In the genomic region with DNA sequence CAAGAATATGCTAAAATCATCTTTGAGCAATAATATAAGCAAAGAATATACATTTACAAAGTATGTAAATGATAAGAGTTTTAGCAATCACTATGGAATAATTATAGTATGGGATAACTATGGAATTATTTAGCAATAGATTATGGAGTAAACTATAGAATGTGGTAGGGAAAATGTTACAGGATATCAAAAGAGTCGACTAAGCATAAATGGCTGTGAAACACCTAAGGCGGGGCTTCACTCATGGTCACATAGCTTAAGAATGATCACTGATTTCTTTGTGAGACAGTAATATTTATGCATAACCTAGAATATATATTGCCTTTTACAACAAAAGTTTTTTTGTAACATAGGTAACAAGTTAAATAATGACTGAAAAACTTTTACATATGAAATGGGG, we compare ENCODE assay signal across 8 cellular contexts.
"Had no signal": no experiment of that assay in that cellular context is flagged by ENCODE, and none has a peak within 500 bp of the region (broad histone marks: within the 10 kb centered on the region; RNA-seq: fewer than 3 reads in every experiment).

No MANE protein-coding gene starts in this region.

- DNase-seq: H7, HFFc6, KG1 had no signal

- H3K4me1 Mint-ChIP-seq: IgD-negative memory B cell had no signal

- H3K9me3 Mint-ChIP-seq: HFFc6 had no signal

- H3K4me2 ChIP-seq: GM23338 had no signal

- H3K27ac Mint-ChIP-seq: GM23338, IgD-negative memory B cell had no signal

- ATAC-seq: GM23338, HCT116 had no signal

- H3K9me3 ChIP-seq: HAP-1 had no signal

- H3K4me3 Mint-ChIP-seq: GM23338, IgD-negative memory B cell had no signal

- H3K36me3 Mint-ChIP-seq: IgD-negative memory B cell had no signal

- H3K27ac ChIP-seq: HL-60 had no signal

- H3K4me1 ChIP-seq: HAP-1 had no signal

- H3K27me3 Mint-ChIP-seq: IgD-negative memory B cell had no signal

- H2AFZ ChIP-seq: GM23338 had no signal

- H3K4me3 ChIP-seq: GM23338, HAP-1 had no signal

- H3K36me3 ChIP-seq: HAP-1 had no signal
